Comparison of ENCODE assay signal across 8 cellular contexts in genomic region chr16:27237229-27238015, GRCh38. TPM values are rescaled to one million over a fixed set of nuclear protein-coding genes. Genes with fewer than 3 reads are reported as not detected.
DNase-seq lines count a peak whose midpoint lies in the region; ATAC-seq and TF ChIP-seq lines count a peak whose summit lies in the region.

No MANE protein-coding gene starts in this region.

- H3K27ac Mint-ChIP-seq in CD14-positive monocyte (peak overlapping the region; percentile 85 to 97 (median 93)), IgD-negative memory B cell (peak overlapping the region; percentile 30 to 94 (median 78)), endothelial cell (ENCODE audit: unreplicated experiment) (peak overlapping the region; percentile 78)

- peak overlapping the region in 20 of 21 experiments; percentile 67 to 96 (median 84) for H3K27ac ChIP-seq in skin epidermis

- H3K4me1 Mint-ChIP-seq in CD14-positive monocyte (peaks cover 44% of the 10 kb centered on the region), IgD-negative memory B cell (peaks cover 31 to 33% (median 33%) of the 10 kb centered on the region in 3 donors), endothelial cell (ENCODE audit: unreplicated experiment) (peaks cover 44% of the 10 kb centered on the region)

- H3K27me3 Mint-ChIP-seq in CD14-positive monocyte (ENCODE audit: low read depth in 3 of 3) = peaks cover 0 to 5% (median 2%) of the 10 kb centered on the region in 3 donors
- no peaks in the 10 kb centered on the region for H3K27me3 Mint-ChIP-seq in IgD-negative memory B cell
- peaks cover 13% of the 10 kb centered on the region for H3K27me3 Mint-ChIP-seq in endothelial cell (ENCODE audit: unreplicated experiment)

- H3K4me3 Mint-ChIP-seq in CD14-positive monocyte (peak overlapping the region; percentile 69 to 92), IgD-negative memory B cell (peak overlapping the region; percentile 34 to 92 (median 86)), endothelial cell (ENCODE audit: unreplicated experiment) (no peak overlapping the region)

- H3K9me3 Mint-ChIP-seq in CD14-positive monocyte = no peaks in the 10 kb centered on the region
- no peaks in the 10 kb centered on the region for H3K9me3 Mint-ChIP-seq in IgD-negative memory B cell
- no peaks in the 10 kb centered on the region for H3K9me3 Mint-ChIP-seq in endothelial cell (ENCODE audit: unreplicated experiment)

- no peak for TF ChIP-seq CTCF in CD14-positive monocyte (IDR thresholded peaks at IDR 0.05)
- TF ChIP-seq CTCF in endothelial cell (IDR thresholded peaks at IDR 0.05; ENCODE audit: unreplicated experiment) = no peak

- intact Hi-C loops in CD14-positive monocyte (cut with micrococcal nuclease) = loop anchor here (5.0 kb wide), 3 partner anchors 80 to 220 kb away; no protein-coding TSS in a partner anchor

- H3K36me3 Mint-ChIP-seq in CD14-positive monocyte (peaks cover 32 to 40% of the 10 kb centered on the region in 2 donors), IgD-negative memory B cell (peaks cover under 1% of the 10 kb centered on the region), endothelial cell (ENCODE audit: low read depth, unreplicated experiment) (peaks cover 13% of the 10 kb centered on the region)

- DNase-seq in CD14-positive monocyte (ENCODE audit: low spot score) = no peak
- DNase-seq in activated CD8-positive, alpha-beta memory T cell treated with anti-CD3 and anti-CD28 coated beads for 1 hour (ENCODE audit: extremely low read depth in 1 of 2, low read depth in 1 of 2) = peak; percentile 52 to 64
- DNase-seq in endothelial cell (ENCODE audit: low spot score) = peak; percentile 39
- DNase-seq in HK-2 (ENCODE audit: unreplicated experiment) = no peak
- DNase-seq in NCI-H2196 (lab: John Stamatoyannopoulos, UW; ENCODE audit: unreplicated experiment) = no peak

- H3K4me3 ChIP-seq in skin epidermis = no peak overlapping the region

- peak; percentile 69 for ATAC-seq in GM19468 (IDR thresholded peaks at IDR 0.05; ENCODE audit: extremely low read depth, unreplicated experiment)

RNA-seq across cellular contexts. Expression of gene NSMCE1, which starts 31.1 kb away (rescaled TPM):
- 10 to 100 TPM; 82.6 to 85.2 TPM for polyA plus RNA-seq in CD14-positive monocyte
- 78.1 TPM for polyA plus RNA-seq in IgD-negative memory B cell
- 21.0 TPM for total RNA-seq in endothelial cell (ENCODE audit: unreplicated experiment)

RNA-seq across cellular contexts. Expression of gene KDM8, which starts 34.1 kb away (rescaled TPM):
- 1 to 10 TPM in 1 of 2 donors, under 1 TPM in 1; 0.40 to 1.5 TPM for polyA plus RNA-seq in CD14-positive monocyte
- polyA plus RNA-seq in IgD-negative memory B cell = 4.8 TPM
- total RNA-seq in endothelial cell (ENCODE audit: unreplicated experiment) = 5.7 TPM

Comparison
In these comparisons a context has a peak if more than half of its experiments do, and no peak if none do; other contexts are left out.
1. DNase-seq: peak in activated CD8-positive, alpha-beta memory T cell treated with anti-CD3 and anti-CD28 coated beads for 1 hour (2 of 2) and endothelial cell (single experiment); none in CD14-positive monocyte (single experiment), HK-2 (single experiment) and NCI-H2196 (single experiment).
2. Peak in every context shown above with its lines, with median percentiles within 50 percentile points of each other: H3K27ac Mint-ChIP-seq.